In the genomic region with DNA sequence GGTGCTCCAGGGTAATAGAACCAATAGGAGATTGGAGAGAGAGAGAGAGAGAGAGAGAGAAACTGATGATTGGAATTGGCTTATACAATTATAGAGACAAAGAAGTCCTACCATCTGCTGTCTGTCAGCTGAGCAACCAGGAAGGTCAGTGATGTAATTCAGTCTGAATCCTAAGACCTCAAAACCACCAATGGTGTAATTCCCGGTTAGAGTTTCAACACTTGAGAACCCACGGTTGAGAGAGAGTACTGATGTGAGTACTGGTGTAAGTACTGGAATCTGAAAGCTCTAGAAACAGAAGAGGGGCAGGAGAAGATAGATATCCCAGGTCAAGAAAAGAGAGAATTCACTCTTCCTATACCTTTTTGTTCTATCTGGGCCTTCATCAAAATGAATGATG, we compare ENCODE assay signal across 21 cellular contexts.
DNase-seq lines count a peak whose midpoint lies in the region; ATAC-seq, FAIRE-seq and TF ChIP-seq lines count a peak whose summit lies in the region.
"Had no signal": no experiment of that assay in that cellular context is flagged by ENCODE, and none has a peak within 500 bp of the region (broad histone marks: within the 10 kb centered on the region; RNA-seq: fewer than 3 reads in every experiment).

No MANE protein-coding gene starts in this region.

- no peaks in the 10 kb centered on the region for H3K27me3 ChIP-seq in bronchial epithelial cell (ENCODE audit: control insufficient read depth, insufficient read depth, low read length)
- H3K27me3 ChIP-seq in naive thymus-derived CD4-positive, alpha-beta T cell (ENCODE audit: control insufficient read depth in 2 of 2, insufficient read depth in 2 of 2, low read length in 2 of 2), result no peaks in the 10 kb centered on the region
- H3K27me3 ChIP-seq: MG63, transverse colon had no signal

- POLR2A ChIA-PET in naive thymus-derived CD4-positive, alpha-beta T cell (lab: Charles Lee), result no interaction called here
- POLR2A ChIA-PET in activated CD8-positive, alpha-beta T cell treated with anti-CD3 and anti-CD28 coated beads, Interleukin-2, amount 10 ng/mL, durations not matched to agents 7 days and 5 days (lab: Charles Lee), result no interaction called here

- H3K9me3 ChIP-seq in naive thymus-derived CD4-positive, alpha-beta T cell (ENCODE audit: control insufficient read depth in 2 of 3, low read length in 3 of 3), result no peaks in the 10 kb centered on the region
- H3K9me3 ChIP-seq: left ventricle myocardium inferior, MG63, transverse colon had no signal

- H3K9me3 Mint-ChIP-seq in naive thymus-derived CD4-positive, alpha-beta T cell, result peaks cover 0 to 10% (median 0%) of the 10 kb centered on the region in 11 donors
- no peaks in the 10 kb centered on the region for H3K9me3 Mint-ChIP-seq in activated CD8-positive, alpha-beta T cell treated with anti-CD3 and anti-CD28 coated beads, Interleukin-2, amount 10 ng/mL, durations not matched to agents 7 days and 5 days (ENCODE audit: insufficient read depth)
- peaks cover 5% of the 10 kb centered on the region for H3K9me3 Mint-ChIP-seq in stimulated activated memory B cell treated with anti-CD40 and anti-IgM and Interleukin-4, amounts not matched to agents 10 μg/mL and 1 μg/mL and 100 μg/mL, for 72 hours
- H3K9me3 Mint-ChIP-seq: activated naive CD8-positive, alpha-beta T cell treated with anti-CD3 and anti-CD28 coated beads, Interleukin-2, amount 10 ng/mL, durations not matched to agents 7 days and 5 days; nephron had no signal

- H3K36me3 Mint-ChIP-seq in naive thymus-derived CD4-positive, alpha-beta T cell, result no peaks in the 10 kb centered on the region
- no peaks in the 10 kb centered on the region for H3K36me3 Mint-ChIP-seq in activated CD8-positive, alpha-beta T cell treated with anti-CD3 and anti-CD28 coated beads, Interleukin-2, amount 10 ng/mL, durations not matched to agents 7 days and 5 days (ENCODE audit: low read depth)
- H3K36me3 Mint-ChIP-seq in stimulated activated memory B cell treated with anti-CD40 and anti-IgM and Interleukin-4, amounts not matched to agents 10 μg/mL and 1 μg/mL and 100 μg/mL, for 72 hours, result no peaks in the 10 kb centered on the region
- H3K36me3 Mint-ChIP-seq: activated naive CD8-positive, alpha-beta T cell treated with anti-CD3 and anti-CD28 coated beads, Interleukin-2, amount 10 ng/mL, durations not matched to agents 7 days and 5 days had no signal

- H3K36me3 ChIP-seq in bronchial epithelial cell (ENCODE audit: control insufficient read depth, insufficient read depth, low read length), result no peaks in the 10 kb centered on the region
- H3K36me3 ChIP-seq in naive thymus-derived CD4-positive, alpha-beta T cell (ENCODE audit: control insufficient read depth in 2 of 3, insufficient read depth in 3 of 3, low read length in 3 of 3), result no peaks in the 10 kb centered on the region
- H3K36me3 ChIP-seq: left ventricle myocardium inferior, MG63, transverse colon had no signal

- H3K27ac Mint-ChIP-seq in naive thymus-derived CD4-positive, alpha-beta T cell, result no peak overlapping the region
- no peak overlapping the region for H3K27ac Mint-ChIP-seq in activated CD8-positive, alpha-beta T cell treated with anti-CD3 and anti-CD28 coated beads, Interleukin-2, amount 10 ng/mL, durations not matched to agents 7 days and 5 days
- H3K27ac Mint-ChIP-seq in stimulated activated memory B cell treated with anti-CD40 and anti-IgM and Interleukin-4, amounts not matched to agents 10 μg/mL and 1 μg/mL and 100 μg/mL, for 72 hours, result no peak overlapping the region
- H3K27ac Mint-ChIP-seq: activated naive CD8-positive, alpha-beta T cell treated with anti-CD3 and anti-CD28 coated beads, Interleukin-2, amount 10 ng/mL, durations not matched to agents 7 days and 5 days; nephron; T-helper 17 cell had no signal

- no peaks in the 10 kb centered on the region for H3K27me3 Mint-ChIP-seq in naive thymus-derived CD4-positive, alpha-beta T cell
- no peaks in the 10 kb centered on the region for H3K27me3 Mint-ChIP-seq in activated CD8-positive, alpha-beta T cell treated with anti-CD3 and anti-CD28 coated beads, Interleukin-2, amount 10 ng/mL, durations not matched to agents 7 days and 5 days (ENCODE audit: low read depth)
- H3K27me3 Mint-ChIP-seq in stimulated activated memory B cell treated with anti-CD40 and anti-IgM and Interleukin-4, amounts not matched to agents 10 μg/mL and 1 μg/mL and 100 μg/mL, for 72 hours, result no peaks in the 10 kb centered on the region
- H3K27me3 Mint-ChIP-seq: activated naive CD8-positive, alpha-beta T cell treated with anti-CD3 and anti-CD28 coated beads, Interleukin-2, amount 10 ng/mL, durations not matched to agents 7 days and 5 days; T-helper 17 cell had no signal

- H3K4me1 Mint-ChIP-seq in naive thymus-derived CD4-positive, alpha-beta T cell, result no peaks in the 10 kb centered on the region
- H3K4me1 Mint-ChIP-seq in activated CD8-positive, alpha-beta T cell treated with anti-CD3 and anti-CD28 coated beads, Interleukin-2, amount 10 ng/mL, durations not matched to agents 7 days and 5 days (ENCODE audit: low read depth), result no peaks in the 10 kb centered on the region
- no peaks in the 10 kb centered on the region for H3K4me1 Mint-ChIP-seq in stimulated activated memory B cell treated with anti-CD40 and anti-IgM and Interleukin-4, amounts not matched to agents 10 μg/mL and 1 μg/mL and 100 μg/mL, for 72 hours
- H3K4me1 Mint-ChIP-seq: activated naive CD8-positive, alpha-beta T cell treated with anti-CD3 and anti-CD28 coated beads, Interleukin-2, amount 10 ng/mL, durations not matched to agents 7 days and 5 days; nephron; T-helper 17 cell had no signal

- H3K27ac ChIP-seq in naive thymus-derived CD4-positive, alpha-beta T cell (ENCODE audit: low read depth, low read length), result no peak overlapping the region
- H3K27ac ChIP-seq: left ventricle myocardium inferior, transverse colon had no signal

- CTCF ChIA-PET in naive thymus-derived CD4-positive, alpha-beta T cell (lab: Charles Lee), result no interaction called here
- CTCF ChIA-PET in activated CD8-positive, alpha-beta T cell treated with anti-CD3 and anti-CD28 coated beads, Interleukin-2, amount 10 ng/mL, durations not matched to agents 7 days and 5 days (lab: Charles Lee), result no interaction called here

- no peaks in the 10 kb centered on the region for H3K4me1 ChIP-seq in naive thymus-derived CD4-positive, alpha-beta T cell (ENCODE audit: control insufficient read depth in 2 of 2, insufficient read depth in 2 of 2, low read length in 2 of 2)
- H3K4me1 ChIP-seq: transverse colon had no signal

- intact Hi-C loops in naive thymus-derived CD4-positive, alpha-beta T cell (cut with micrococcal nuclease), result no loop called here
- intact Hi-C loops in head of caudate nucleus (cut with DNase I), result no loop called here

- no peak overlapping the region for H3K4me3 Mint-ChIP-seq in naive thymus-derived CD4-positive, alpha-beta T cell
- no peak overlapping the region for H3K4me3 Mint-ChIP-seq in activated CD8-positive, alpha-beta T cell treated with anti-CD3 and anti-CD28 coated beads, Interleukin-2, amount 10 ng/mL, durations not matched to agents 7 days and 5 days
- H3K4me3 Mint-ChIP-seq in stimulated activated memory B cell treated with anti-CD40 and anti-IgM and Interleukin-4, amounts not matched to agents 10 μg/mL and 1 μg/mL and 100 μg/mL, for 72 hours, result no peak overlapping the region
- H3K4me3 Mint-ChIP-seq: activated naive CD8-positive, alpha-beta T cell treated with anti-CD3 and anti-CD28 coated beads, Interleukin-2, amount 10 ng/mL, durations not matched to agents 7 days and 5 days; nephron; T-helper 17 cell had no signal

- no peak for FAIRE-seq in bronchial epithelial cell (lab: Jason Lieb, UNC)

- no peak overlapping the region for H3K4me3 ChIP-seq in bronchial epithelial cell (ENCODE audit: low read depth, low read length)
- no peak overlapping the region for H3K4me3 ChIP-seq in naive thymus-derived CD4-positive, alpha-beta T cell (ENCODE audit: low read length)
- H3K4me3 ChIP-seq: left ventricle myocardium inferior, MG63, transverse colon had no signal

- peak; percentile 32 for DNase-seq in HS-5 (ENCODE audit: low read depth)
- DNase-seq in NOMO-1 (lab: John Stamatoyannopoulos, UW; ENCODE audit: unreplicated experiment in 2 of 2), result peak; percentile 63 to 82
- DNase-seq in bronchial epithelial cell (ENCODE audit: low read depth), result peak; percentile 14
- DNase-seq in naive thymus-derived CD4-positive, alpha-beta T cell, result no peak
- no peak for DNase-seq in head of caudate nucleus
- DNase-seq in activated CD8-positive, alpha-beta T cell treated with anti-CD3 and anti-CD28 coated beads, Interleukin-2, amount 10 ng/mL, durations not matched to agents 7 days and 5 days, result no peak
- DNase-seq: activated CD4-positive, alpha-beta T cell treated with anti-CD3 and anti-CD28 coated beads for 48 hours; activated naive CD8-positive, alpha-beta T cell treated with anti-CD3 and anti-CD28 coated beads, Interleukin-2, amount 10 ng/mL, durations not matched to agents 7 days and 5 days; erythroblast; hypothalamus; left ventricle myocardium inferior; MG63; NCI-H345; right cardiac atrium; T-helper 17 cell; transverse colon had no signal

- TF ChIP-seq CTCF in bronchial epithelial cell (IDR thresholded peaks at IDR 0.05; ENCODE audit: insufficient read depth, low read length, severe bottlenecking), result no peak

- ATAC-seq in naive thymus-derived CD4-positive, alpha-beta T cell, result peak; percentile 48
- no peak for ATAC-seq in HG02938 (IDR thresholded peaks at IDR 0.05; ENCODE audit: unreplicated experiment)
- ATAC-seq in activated CD8-positive, alpha-beta T cell treated with anti-CD3 and anti-CD28 coated beads, Interleukin-2, amount 10 ng/mL, durations not matched to agents 7 days and 5 days, result no peak
- ATAC-seq in stimulated activated memory B cell treated with anti-CD40 and anti-IgM and Interleukin-4, amounts not matched to agents 10 μg/mL and 1 μg/mL and 100 μg/mL, for 72 hours, result no peak
- ATAC-seq: HCT116, Panc1, right cardiac atrium, T-helper 17 cell had no signal

Comparison
In these comparisons a context has a peak if more than half of its experiments do, and no peak if none do; other contexts are left out.
1. DNase-seq: peak in HS-5 (single experiment), NOMO-1 (2 of 2) and bronchial epithelial cell (single experiment); none in naive thymus-derived CD4-positive, alpha-beta T cell (0 of 9), head of caudate nucleus (0 of 42) and activated CD8-positive, alpha-beta T cell treated with anti-CD3 and anti-CD28 coated beads, Interleukin-2, amount 10 ng/mL, durations not matched to agents 7 days and 5 days (single experiment).